ENCODE assay signal across 1 cellular context in genomic region chr14:88310457-88310856, GRCh38.
TF ChIP-seq lines count a peak whose summit lies in the region.

No MANE protein-coding gene starts in this region.

TF ChIP-seq in WTC11, 78 proteins besides CTCF, POLR2A, EP300 and RAD21 (continued from another document):
- TF ChIP-seq STAT6 (CRISPR knock-in tag; conservative IDR thresholded peaks at IDR 0.05; ENCODE audit: low read depth) = no peak
- TF ChIP-seq ZBTB43 (CRISPR knock-in tag; IDR thresholded peaks at IDR 0.05) = no peak
- no peak for TF ChIP-seq RORB (CRISPR knock-in tag; IDR thresholded peaks at IDR 0.05)
- TF ChIP-seq RELA (CRISPR knock-in tag; IDR thresholded peaks at IDR 0.05; ENCODE audit: borderline replicate concordance) = no peak
- TF ChIP-seq PREB (CRISPR knock-in tag; IDR thresholded peaks at IDR 0.05; ENCODE audit: borderline replicate concordance) = no peak
- no peak for TF ChIP-seq TEAD4 (CRISPR knock-in tag; IDR thresholded peaks at IDR 0.05)
- no peak for TF ChIP-seq TCF7 (CRISPR knock-in tag; IDR thresholded peaks at IDR 0.05; ENCODE audit: low read depth)
